1 cellular context compared by ENCODE assay signal in genomic region chr1:169586395-169587255, GRCh38.
A peak's percentile ranks its signal among the peaks of the same experiment; 100 is the strongest.
TF ChIP-seq lines count a peak whose summit lies in the region.

TSS of gene F5 (minus strand) at chr1:169586481. CDS start at chr1:169586386, 95 bp downstream.

TF ChIP-seq in HepG2, 621 proteins besides CTCF, POLR2A, EP300 and RAD21 (continued from another document and continues in another):
- TF ChIP-seq ZNF142 (CRISPR knock-in tag; IDR thresholded peaks at IDR 0.05) (no peak), ZNF597 (CRISPR knock-in tag; IDR thresholded peaks at IDR 0.05) (no peak), PAXIP1 (CRISPR knock-in tag; conservative IDR thresholded peaks at IDR 0.05) (peak; percentile 49), SMARCE1 (IDR thresholded peaks at IDR 0.05; ENCODE audit: borderline replicate concordance) (no peak), KLF13 (CRISPR knock-in tag; IDR thresholded peaks at IDR 0.05) (no peak), ZBTB26 (CRISPR knock-in tag; IDR thresholded peaks at IDR 0.05; ENCODE audit: borderline replicate concordance) (peak; percentile 77; the same call in 1 of the 2 replicates), WIZ (CRISPR knock-in tag; IDR thresholded peaks at IDR 0.05) (no peak), HMGXB3 (CRISPR knock-in tag; IDR thresholded peaks at IDR 0.05; ENCODE audit: borderline replicate concordance) (no peak), MEF2D (CRISPR knock-in tag; IDR thresholded peaks at IDR 0.05) (0 out of 2 replicates have a peak, but pooled peaks have one; percentile 52), FOXK1 (CRISPR knock-in tag; IDR thresholded peaks at IDR 0.05; ENCODE audit: borderline replicate concordance, low read depth) (no peak), SUZ12 (IDR thresholded peaks at IDR 0.05; ENCODE audit: low read depth, low read length) (no peak), ZNF354B (CRISPR knock-in tag; IDR thresholded peaks at IDR 0.05) (no peak), ZNF431 (CRISPR knock-in tag; IDR thresholded peaks at IDR 0.05; ENCODE audit: borderline replicate concordance, low read depth) (no peak), BRD4 (CRISPR knock-in tag; IDR thresholded peaks at IDR 0.05) (peak; percentile 97), HOXA7 (CRISPR knock-in tag; IDR thresholded peaks at IDR 0.05) (no peak), CENPT (CRISPR knock-in tag; IDR thresholded peaks at IDR 0.05; ENCODE audit: low read depth) (no peak), GMEB2 (CRISPR knock-in tag; IDR thresholded peaks at IDR 0.05; ENCODE audit: low read depth) (no peak), ZEB1 (IDR thresholded peaks at IDR 0.05; ENCODE audit: insufficient replicate concordance, low read depth) (no peak), TGIF2 (CRISPR knock-in tag; IDR thresholded peaks at IDR 0.05) (no peak; the same call in 1 of the 2 replicates), TBX3 (IDR thresholded peaks at IDR 0.05; ENCODE audit: borderline replicate concordance) (no peak), ZNF207 (IDR thresholded peaks at IDR 0.05; ENCODE audit: borderline replicate concordance) (no peak), ZNF460 (CRISPR knock-in tag; IDR thresholded peaks at IDR 0.05; ENCODE audit: borderline replicate concordance) (no peak), TIGD3 (CRISPR knock-in tag; IDR thresholded peaks at IDR 0.05; ENCODE audit: borderline replicate concordance) (peak; percentile 86; the same call in 1 of the 2 replicates), HOXD1 (CRISPR knock-in tag; IDR thresholded peaks at IDR 0.05) (0 out of 2 replicates have a peak, but pooled peaks have one; percentile 14), ZNF121 (CRISPR knock-in tag; IDR thresholded peaks at IDR 0.05) (no peak; the same call in 1 of the 2 replicates), ARID2 (CRISPR knock-in tag; IDR thresholded peaks at IDR 0.05; ENCODE audit: borderline replicate concordance) (peak; percentile 81), NR2F1 (CRISPR knock-in tag; IDR thresholded peaks at IDR 0.05) (peak in 1 of 2 experiments; percentile 43; a peak in 1 of 4 replicates), ZNF382 (CRISPR knock-in tag; IDR thresholded peaks at IDR 0.05; ENCODE audit: borderline replicate concordance) (no peak), CHD2 (IDR thresholded peaks at IDR 0.05; ENCODE audit: low read depth, low read length) (no peak), KAT2B (IDR thresholded peaks at IDR 0.05; ENCODE audit: borderline replicate concordance, low read depth, low read length) (no peak), ATF6 (CRISPR knock-in tag; conservative IDR thresholded peaks at IDR 0.05) (no peak), UBTF (CRISPR knock-in tag; IDR thresholded peaks at IDR 0.05) (peak; percentile 94), ZNF546 (CRISPR knock-in tag; conservative IDR thresholded peaks at IDR 0.05) (no peak)
